Comparison of ENCODE assay signal across 1 cellular context in the genomic region with DNA sequence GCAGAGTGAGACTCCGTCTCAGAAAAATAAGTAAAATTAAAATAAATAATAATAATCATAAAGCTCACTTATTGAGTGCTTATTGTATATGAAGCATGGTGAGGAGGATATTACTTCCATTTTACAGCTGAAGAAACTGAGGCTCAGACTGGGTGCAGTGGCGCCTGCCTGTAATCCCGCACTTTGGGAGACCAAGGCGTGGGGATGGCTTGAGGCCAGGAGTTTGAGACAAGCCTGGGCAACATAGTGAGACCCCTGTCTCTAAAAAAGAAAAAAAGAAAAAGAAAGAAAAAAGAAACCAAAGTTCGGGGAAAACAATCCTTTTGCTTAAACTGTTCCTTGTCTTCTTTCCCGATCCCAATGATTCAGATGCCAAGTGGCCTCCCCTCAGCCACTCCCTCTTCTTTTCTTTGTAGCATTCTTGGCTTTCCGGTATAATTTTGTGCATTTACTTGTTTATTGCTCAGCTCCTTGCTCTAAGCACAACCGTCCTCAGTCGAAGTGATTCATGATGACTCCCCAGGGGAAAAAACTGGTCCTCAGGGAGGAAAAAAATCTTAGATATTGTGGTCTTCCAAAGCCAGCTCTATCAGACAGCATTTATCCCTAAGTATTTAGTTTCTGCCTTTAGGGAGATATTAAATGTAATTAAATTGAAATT.
TF ChIP-seq lines count a peak whose summit lies in the region.

No MANE protein-coding gene starts in this region.

TF ChIP-seq in IMR-90, 13 proteins besides CTCF, POLR2A, EP300 and RAD21:
- TF ChIP-seq RCOR1 (IDR thresholded peaks at IDR 0.05; ENCODE audit: insufficient replicate concordance, low read length) (no peak), CEBPB (IDR thresholded peaks at IDR 0.05; ENCODE audit: low read depth, low read length) (no peak), RFX5 (IDR thresholded peaks at IDR 0.05; ENCODE audit: low read depth, low read length) (no peak), SMC3 (IDR thresholded peaks at IDR 0.05; ENCODE audit: low read depth, low read length) (no peak), FOS (IDR thresholded peaks at IDR 0.05; ENCODE audit: low read depth, low read length) (peak; percentile 67), MAZ (IDR thresholded peaks at IDR 0.05; ENCODE audit: borderline replicate concordance, low read depth, low read length) (no peak), NFE2L2 (IDR thresholded peaks at IDR 0.05; ENCODE audit: low read depth, low read length) (no peak), MAFK (IDR thresholded peaks at IDR 0.05; ENCODE audit: low read depth, low read length) (no peak)
- TF ChIP-seq, protein P1, sequence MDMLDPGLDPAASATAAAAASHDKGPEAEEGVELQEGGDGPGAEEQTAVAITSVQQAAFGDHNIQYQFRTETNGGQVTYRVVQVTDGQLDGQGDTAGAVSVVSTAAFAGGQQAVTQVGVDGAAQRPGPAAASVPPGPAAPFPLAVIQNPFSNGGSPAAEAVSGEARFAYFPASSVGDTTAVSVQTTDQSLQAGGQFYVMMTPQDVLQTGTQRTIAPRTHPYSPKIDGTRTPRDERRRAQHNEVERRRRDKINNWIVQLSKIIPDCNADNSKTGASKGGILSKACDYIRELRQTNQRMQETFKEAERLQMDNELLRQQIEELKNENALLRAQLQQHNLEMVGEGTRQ (IDR thresholded peaks at IDR 0.05; ENCODE audit: low read depth, low read length), result no peak
